8 cellular contexts compared by ENCODE assay signal in the genomic region with DNA sequence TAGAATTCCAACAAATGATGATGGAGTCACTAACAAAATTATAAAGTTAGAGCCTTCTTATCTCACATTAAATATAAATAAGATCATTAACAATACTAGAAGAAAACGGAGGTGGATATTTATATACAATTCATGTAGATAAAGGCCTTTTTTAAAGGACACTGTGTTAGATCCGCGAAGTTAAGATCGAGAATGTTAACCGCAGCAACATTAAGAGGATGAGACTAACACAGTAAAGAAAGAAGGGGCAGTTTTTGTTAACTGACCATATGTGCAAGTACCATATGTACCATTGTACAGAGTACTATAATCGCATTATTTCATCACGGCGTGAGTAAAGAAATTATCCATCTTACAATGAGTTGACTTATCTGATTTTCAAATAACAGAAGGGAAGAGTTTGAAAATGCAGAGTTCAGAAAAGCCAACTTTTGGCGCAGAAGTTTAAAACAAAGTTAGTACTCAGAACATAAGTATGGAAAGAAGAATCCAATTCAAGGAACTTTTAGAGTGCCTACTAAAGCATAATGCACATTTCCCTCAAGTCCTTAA. TPM values are rescaled to one million over a fixed set of nuclear protein-coding genes. Genes with fewer than 3 reads are reported as not detected.
DNase-seq lines count a peak whose midpoint lies in the region; TF ChIP-seq lines count a peak whose summit lies in the region.

No MANE protein-coding gene starts in this region.

- peak overlapping the region; percentile 99 for H3K4me3 ChIP-seq in GM08714 (ENCODE audit: low read length)
- H3K4me3 ChIP-seq in fibroblast of lung (replicated peaks in 1 of 4; ENCODE audit: control extremely low read depth in 1 of 4, insufficient read depth in 1 of 4, low read depth in 3 of 4, low read length in 4 of 4), result peak overlapping the region; percentile 52 to 95 (median 78)
- peak overlapping the region; percentile 67 for H3K4me3 ChIP-seq in retinal pigment epithelial cell (ENCODE audit: low read length)

- peaks cover 35% of the 10 kb centered on the region for H3K79me2 ChIP-seq in fibroblast of lung (ENCODE audit: control insufficient read depth, insufficient read depth, low read length)

- no peaks in the 10 kb centered on the region for H3K4me1 ChIP-seq in fibroblast of lung (ENCODE audit: control insufficient read depth, extremely low read depth, insufficient read depth, low read length)

- H3K4me2 ChIP-seq in fibroblast of lung (ENCODE audit: extremely low read depth, insufficient read depth, low read length), result peak overlapping the region; percentile 96

- TF ChIP-seq CTCF in fibroblast of lung (conservative IDR thresholded peaks at IDR 0.05 in 1 of 2, IDR thresholded peaks at IDR 0.05 in 1 of 2; ENCODE audit: low read depth in 1 of 2, low read length in 2 of 2) (no peak), retinal pigment epithelial cell (conservative IDR thresholded peaks at IDR 0.05; ENCODE audit: low read depth, low read length) (no peak)

- H2AFZ ChIP-seq in fibroblast of lung (ENCODE audit: low read length), result no peak overlapping the region

- H4K20me1 ChIP-seq in fibroblast of lung (ENCODE audit: control insufficient read depth, extremely low read depth, insufficient read depth, low read length), result no peaks in the 10 kb centered on the region

- no peaks in the 10 kb centered on the region for H3K27me3 ChIP-seq in fibroblast of lung (ENCODE audit: control insufficient read depth, insufficient read depth, low read length)

- H3K9me3 ChIP-seq in fibroblast of lung (ENCODE audit: control insufficient read depth, insufficient read depth, low read depth, low read length), result no peaks in the 10 kb centered on the region

- H3K36me3 ChIP-seq in fibroblast of lung (ENCODE audit: control insufficient read depth, insufficient read depth, low read length), result no peaks in the 10 kb centered on the region

- no peak overlapping the region for H3K9ac ChIP-seq in fibroblast of lung (ENCODE audit: insufficient read depth, low read length)

- DNase-seq in RKO (ENCODE audit: low spot score), result peak; percentile 46
- DNase-seq in fibroblast of lung (ENCODE audit: low read depth in 2 of 2), result peak in 1 of 2 donors; percentile 19
- DNase-seq in retinal pigment epithelial cell (ENCODE audit: low read depth), result no peak
- no peak for DNase-seq in activated CD8-positive, alpha-beta memory T cell treated with anti-CD3 and anti-CD28 coated beads, Interleukin-2, amount 50 U/mL, for 48 hours
- no peak for DNase-seq in NCI-H774 (lab: John Stamatoyannopoulos, UW)
- DNase-seq in COR-L47 (lab: John Stamatoyannopoulos, UW), result no peak
- DNase-seq in T-helper 9 cell, result no peak

- H3K27ac ChIP-seq in fibroblast of lung (ENCODE audit: insufficient read depth, low read length), result peak overlapping the region; percentile 65

RNA-seq across cellular contexts. Expression of a gene that starts 1.4 kb away (rescaled TPM):
- total RNA-seq in fibroblast of lung, result 14.9 and 16.8 TPM in 2 replicates
- polyA plus RNA-seq in fibroblast of lung, result 11.9 and 18.1 TPM in 2 replicates
- polyA plus RNA-seq in fibroblast of lung (2012), result 6.0 and 7.2 TPM in 2 replicates
- polyA minus RNA-seq in fibroblast of lung (ENCODE audit: low replicate concordance), result 4.8 and 9.6 TPM in 2 replicates
